Comparison of ENCODE assay signal across 8 cellular contexts in genomic region chr12:19129486-19130223, GRCh38. TPM values are rescaled to one million over a fixed set of nuclear protein-coding genes. Genes with fewer than 3 reads are reported as not detected.
DNase-seq lines count a peak whose midpoint lies in the region; ATAC-seq and TF ChIP-seq lines count a peak whose summit lies in the region.

TSS of gene PLEKHA5 (plus strand) at chr12:19129733. CDS start at chr12:19129800, 67 bp downstream.

- H3K4me1 ChIP-seq in muscle layer of duodenum (ENCODE audit: control insufficient read depth in 1 of 2, insufficient read depth in 2 of 2, low read length in 2 of 2): peaks cover 0 to 12% of the 10 kb centered on the region in 2 donors

- no peak for TF ChIP-seq CTCF in fibroblast of mammary gland (conservative IDR thresholded peaks at IDR 0.05; ENCODE audit: control insufficient read depth, insufficient read depth, low read depth, low read length)
- no peak for TF ChIP-seq CTCF in subcutaneous adipose tissue (IDR thresholded peaks at IDR 0.05; ENCODE audit: low read depth)

- peak; percentile 48 for DNase-seq in DMS153 treated with DMSO at 0.1 percent for 48 hours (lab: John Stamatoyannopoulos, UW; ENCODE audit: unreplicated experiment)
- peak; percentile 94 for DNase-seq in NCI-H82 (lab: John Stamatoyannopoulos, UW)
- peak; percentile 66 for DNase-seq in fibroblast of mammary gland (ENCODE audit: low read depth)
- no peak for DNase-seq in cerebellar nuclear complex (lab: John Stamatoyannopoulos, UW)

- H3K36me3 Mint-ChIP-seq in activated T-helper 17 cell treated with anti-CD3 and anti-CD28 coated beads, Interleukin-2, amount 50 U/mL, for 72 hours (ENCODE audit: low read depth): no peaks in the 10 kb centered on the region

- H3K4me3 ChIP-seq in fibroblast of mammary gland (ENCODE audit: control insufficient read depth, low read depth, low read length) (peak within 1 kb of the TSS; percentile 85), muscle layer of duodenum (ENCODE audit: low read depth in 1 of 2, low read length in 2 of 2) (peak within 1 kb of the TSS; percentile 90 to 98)

- no peaks in the 10 kb centered on the region for H3K36me3 ChIP-seq in muscle layer of duodenum (ENCODE audit: control insufficient read depth in 1 of 2, insufficient read depth in 2 of 2, low read length in 2 of 2)

- H3K27me3 Mint-ChIP-seq in activated T-helper 17 cell treated with anti-CD3 and anti-CD28 coated beads, Interleukin-2, amount 50 U/mL, for 72 hours: no peaks in the 10 kb centered on the region

- peak; percentile 65 for ATAC-seq in HG02759 (IDR thresholded peaks at IDR 0.05; ENCODE audit: unreplicated experiment)
- peak; percentile 52 for ATAC-seq in activated T-helper 17 cell treated with anti-CD3 and anti-CD28 coated beads, Interleukin-2, amount 50 U/mL, for 72 hours (replicated peaks)

- no peaks in the 10 kb centered on the region for H3K27me3 ChIP-seq in muscle layer of duodenum (ENCODE audit: low read depth, low read length)

- peak within 1 kb of the TSS; percentile 89 for H3K27ac Mint-ChIP-seq in activated T-helper 17 cell treated with anti-CD3 and anti-CD28 coated beads, Interleukin-2, amount 50 U/mL, for 72 hours

- H3K4me3 Mint-ChIP-seq in activated T-helper 17 cell treated with anti-CD3 and anti-CD28 coated beads, Interleukin-2, amount 50 U/mL, for 72 hours: peak within 1 kb of the TSS; percentile 87

- H3K9me3 Mint-ChIP-seq in activated T-helper 17 cell treated with anti-CD3 and anti-CD28 coated beads, Interleukin-2, amount 50 U/mL, for 72 hours: peaks cover 9% of the 10 kb centered on the region

- H3K4me1 Mint-ChIP-seq in activated T-helper 17 cell treated with anti-CD3 and anti-CD28 coated beads, Interleukin-2, amount 50 U/mL, for 72 hours: peaks cover 15% of the 10 kb centered on the region

- peaks cover 0 to 14% of the 10 kb centered on the region in 2 donors for H3K9me3 ChIP-seq in muscle layer of duodenum (ENCODE audit: control insufficient read depth in 1 of 2, low read length in 2 of 2)

- H3K27ac ChIP-seq in muscle layer of duodenum (ENCODE audit: low read length): peak within 1 kb of the TSS; percentile 81

RNA-seq across cellular contexts. Expression of gene PLEKHA5, which starts in this region (rescaled TPM):
- total RNA-seq in activated T-helper 17 cell treated with anti-CD3 and anti-CD28 coated beads, Interleukin-2, amount 50 U/mL, for 72 hours: 10 to 100 TPM in 1 of 2 donors, 1 to 10 TPM in 1; 8.6 to 10.4 TPM
- total RNA-seq in subcutaneous adipose tissue: 10 to 100 TPM; 22.3 to 26.3 (median 24.1) TPM

Comparison
In these comparisons a context has a peak if more than half of its experiments do, and no peak if none do; other contexts are left out.
1. DNase-seq: peak in DMS153 treated with DMSO at 0.1 percent for 48 hours (single experiment), NCI-H82 (single experiment) and fibroblast of mammary gland (single experiment); none in cerebellar nuclear complex (0 of 2).